Comparison of ENCODE assay signal across 1 cellular context in genomic region chr2:197893403-197894177, GRCh38.
TF ChIP-seq lines count a peak whose summit lies in the region.

No MANE protein-coding gene starts in this region.

TF ChIP-seq in GM23338, 12 proteins besides CTCF, POLR2A, EP300 and RAD21 (continued from another document):
- TF ChIP-seq ZNF462 (CRISPR knock-in tag; IDR thresholded peaks at IDR 0.05), result no peak
- no peak for TF ChIP-seq JUNB (IDR thresholded peaks at IDR 0.05; ENCODE audit: unreplicated experiment)
- no peak for TF ChIP-seq EZH2 (IDR thresholded peaks at IDR 0.05; ENCODE audit: low read depth, unreplicated experiment)
- TF ChIP-seq ETS1 (IDR thresholded peaks at IDR 0.05), result no peak
- no peak for TF ChIP-seq REST (IDR thresholded peaks at IDR 0.05; ENCODE audit: unreplicated experiment)
- TF ChIP-seq STAT1 (IDR thresholded peaks at IDR 0.05; ENCODE audit: unreplicated experiment), result no peak
- no peak for TF ChIP-seq ZNF114 (CRISPR knock-in tag; IDR thresholded peaks at IDR 0.05)
- TF ChIP-seq CREB1 (CRISPR knock-in tag; IDR thresholded peaks at IDR 0.05; ENCODE audit: low read depth), result no peak
- no peak for TF ChIP-seq ZNF331 (CRISPR knock-in tag; IDR thresholded peaks at IDR 0.05; ENCODE audit: low read depth)
